In the genomic region with DNA sequence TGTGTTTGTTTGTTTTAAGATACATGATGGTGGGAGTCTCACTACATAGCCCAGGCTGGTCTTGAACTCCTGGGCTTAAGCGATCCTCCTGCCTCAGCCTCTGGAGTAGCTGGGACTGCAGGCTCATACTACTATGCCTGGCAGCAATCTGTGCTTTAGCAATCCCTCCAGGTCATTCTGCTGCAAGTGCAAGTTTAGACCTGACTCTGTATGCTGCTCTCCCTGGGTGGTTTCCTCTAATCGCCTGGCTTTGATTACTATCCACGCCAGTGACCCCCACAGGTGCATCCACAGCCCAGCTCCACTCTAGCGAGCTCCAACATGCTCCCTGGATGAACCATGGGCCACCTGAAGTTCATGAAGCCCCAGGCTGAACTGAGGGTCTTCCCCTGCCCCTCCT, we compare ENCODE assay signal across 18 cellular contexts. TPM values are rescaled to one million over a fixed set of nuclear protein-coding genes. Genes with fewer than 3 reads are reported as not detected.
DNase-seq lines count a peak whose midpoint lies in the region; ATAC-seq, FAIRE-seq and TF ChIP-seq lines count a peak whose summit lies in the region.
"Had no signal": no experiment of that assay in that cellular context is flagged by ENCODE, and none has a peak within 500 bp of the region (broad histone marks: within the 10 kb centered on the region; RNA-seq: fewer than 3 reads in every experiment).

No MANE protein-coding gene starts in this region.

- DNase-seq in NCI-H1417 (lab: John Stamatoyannopoulos, UW) (peak in 2 of 3 experiments; percentile 7 to 45), NCI-H1417 treated with DMSO at 0.1 percent for 48 hours (lab: John Stamatoyannopoulos, UW) (no peak), Panc1 (ENCODE audit: low read depth, low spot score) (no peak), epithelial cell of esophagus (ENCODE audit: low read depth) (peak; percentile 70), RCC 7860 (ENCODE audit: low spot score) (no peak)
- DNase-seq in activated T-cell treated with anti-CD3 and anti-CD28 coated beads, Interleukin-2, amount 50 U/mL, for 4 hours = no peak
- DNase-seq: AML-193; Calu3; CD4-positive, alpha-beta memory T cell; DMS79 treated with DMSO at 0.1 percent for 48 hours; GF-D8; H9 had no signal

- H3K27me3 ChIP-seq in Panc1 (ENCODE audit: control insufficient read depth, insufficient read depth, low read length) = no peaks in the 10 kb centered on the region

- no peak for FAIRE-seq in RCC 7860 (lab: Jason Lieb, UNC)
- FAIRE-seq: A549, H1 had no signal

- ATAC-seq in Panc1 = peak; percentile 59; the same call in 1 of the 2 replicates
- ATAC-seq in activated T-cell treated with anti-CD3 and anti-CD28 coated beads, Interleukin-2, amount 50 U/mL, for 4 hours = no peak
- no peak for ATAC-seq in HG03045 (IDR thresholded peaks at IDR 0.05; ENCODE audit: unreplicated experiment)
- ATAC-seq: A549 had no signal

- H3K36me3 Mint-ChIP-seq in activated T-cell treated with anti-CD3 and anti-CD28 coated beads, Interleukin-2, amount 50 U/mL, for 4 hours (ENCODE audit: insufficient read depth) = no peaks in the 10 kb centered on the region
- H3K36me3 Mint-ChIP-seq: CD14-positive monocyte; CD4-positive, alpha-beta memory T cell had no signal

- TF ChIP-seq CTCF in HEK293 (tag by site-specific recombination; IDR thresholded peaks at IDR 0.05) (no peak), Panc1 (IDR thresholded peaks at IDR 0.05) (no peak), epithelial cell of esophagus (IDR thresholded peaks at IDR 0.05; ENCODE audit: insufficient read depth, low read depth, low read length, missing control alignments) (no peak)

- H3K9me3 Mint-ChIP-seq in activated T-cell treated with anti-CD3 and anti-CD28 coated beads, Interleukin-2, amount 50 U/mL, for 4 hours = no peaks in the 10 kb centered on the region
- H3K9me3 Mint-ChIP-seq: CD14-positive monocyte; CD4-positive, alpha-beta memory T cell; H9 had no signal

- CTCF ChIA-PET in HEK293 (lab: Yijun Ruan, JAX) (interaction anchor here (0.7 to 2.1 kb wide), 3 partner anchors 9 to 18 kb away, joined by 3 to 7 read pairs (median 3); no protein-coding TSS in a partner anchor), Panc1 (lab: Charles Lee) (no interaction called here)

- intact Hi-C loops in Panc1 (cut with micrococcal nuclease; ENCODE audit: unreplicated experiment) = no loop called here

- H3K4me3 ChIP-seq in HEK293 (ENCODE audit: low read depth, low read length) = no peak overlapping the region
- H3K4me3 ChIP-seq in Panc1 (ENCODE audit: low read depth in 2 of 2, low read length in 2 of 2) = no peak overlapping the region
- no peak overlapping the region for H3K4me3 ChIP-seq in epithelial cell of esophagus (ENCODE audit: low read length)
- H3K4me3 ChIP-seq: A549 had no signal

- no TSS peak for BruUV-seq in Panc1 (replicated peaks; lab: Mats Ljungman, UMichigan)

- no peaks in the 10 kb centered on the region for H3K4me1 Mint-ChIP-seq in activated T-cell treated with anti-CD3 and anti-CD28 coated beads, Interleukin-2, amount 50 U/mL, for 4 hours (ENCODE audit: low read depth)
- H3K4me1 Mint-ChIP-seq: CD14-positive monocyte; CD4-positive, alpha-beta memory T cell had no signal

- POLR2A ChIA-PET in HEK293 (lab: Yijun Ruan, JAX) (interaction anchor here (1.3 kb wide), 1 partner anchor 15 kb away, joined by 4 read pairs; the partner anchor contains the start of gene PABPC4), Panc1 (lab: Charles Lee) (no interaction called here)

- no peak overlapping the region for H3K27ac ChIP-seq in HEK293 (ENCODE audit: extremely low read depth, low read depth, low read length)
- no peak overlapping the region for H3K27ac ChIP-seq in Panc1 (ENCODE audit: low read length)
- H3K27ac ChIP-seq: 22Rv1, A549 had no signal

- no peak overlapping the region for H3K4me3 Mint-ChIP-seq in activated T-cell treated with anti-CD3 and anti-CD28 coated beads, Interleukin-2, amount 50 U/mL, for 4 hours
- H3K4me3 Mint-ChIP-seq: CD14-positive monocyte; CD4-positive, alpha-beta memory T cell; H9 had no signal

- no peaks in the 10 kb centered on the region for H3K4me1 ChIP-seq in HEK293 (ENCODE audit: control insufficient read depth, insufficient read depth, low read length)
- no peaks in the 10 kb centered on the region for H3K4me1 ChIP-seq in Panc1 (ENCODE audit: control insufficient read depth, insufficient read depth, low read length)
- H3K4me1 ChIP-seq: A549 had no signal

- no peaks in the 10 kb centered on the region for H3K36me3 ChIP-seq in HEK293 (ENCODE audit: control insufficient read depth in 2 of 2, insufficient read depth in 1 of 2, low read length in 2 of 2)
- no peaks in the 10 kb centered on the region for H3K36me3 ChIP-seq in Panc1 (ENCODE audit: control insufficient read depth, insufficient read depth, low read length)

- H3K9me3 ChIP-seq in HEK293 (ENCODE audit: control insufficient read depth, insufficient read depth, low read depth, low read length) (no peaks in the 10 kb centered on the region), Panc1 (ENCODE audit: control insufficient read depth, insufficient read depth, low read depth, low read length) (no peaks in the 10 kb centered on the region)
- H3K9me3 ChIP-seq: A549 had no signal

- in situ Hi-C loops in Panc1 (cut with HindIII; ENCODE audit: low pct_unique_long_range_greater_than_20kb, low sequenced_read_pairs) = no loop called here

- H3K27me3 Mint-ChIP-seq in activated T-cell treated with anti-CD3 and anti-CD28 coated beads, Interleukin-2, amount 50 U/mL, for 4 hours (ENCODE audit: low read depth) = no peaks in the 10 kb centered on the region
- H3K27me3 Mint-ChIP-seq: CD4-positive, alpha-beta memory T cell had no signal

TF ChIP-seq in HEK293, 187 proteins besides CTCF, POLR2A, EP300 and RAD21 (continues in another document):
- TF ChIP-seq ZNF394 (tag by site-specific recombination; IDR thresholded peaks at IDR 0.05; ENCODE audit: borderline replicate concordance) (peak; percentile 35; the same call in 1 of the 2 replicates), ZNF571 (tag by site-specific recombination; IDR thresholded peaks at IDR 0.05) (no peak), SP2 (tag by site-specific recombination; IDR thresholded peaks at IDR 0.05) (no peak), ZNF366 (tag by site-specific recombination; conservative IDR thresholded peaks at IDR 0.05) (no peak), ZNF654 (tag by site-specific recombination; IDR thresholded peaks at IDR 0.05; ENCODE audit: low read depth) (no peak), GLIS1 (tag by site-specific recombination; IDR thresholded peaks at IDR 0.05) (peak; percentile 83), ZNF362 (tag by site-specific recombination; IDR thresholded peaks at IDR 0.05) (no peak), ZNF664 (tag by site-specific recombination; IDR thresholded peaks at IDR 0.05) (no peak), KLF1 (tag by site-specific recombination; IDR thresholded peaks at IDR 0.05) (no peak)
- TF ChIP-seq, protein P1, sequence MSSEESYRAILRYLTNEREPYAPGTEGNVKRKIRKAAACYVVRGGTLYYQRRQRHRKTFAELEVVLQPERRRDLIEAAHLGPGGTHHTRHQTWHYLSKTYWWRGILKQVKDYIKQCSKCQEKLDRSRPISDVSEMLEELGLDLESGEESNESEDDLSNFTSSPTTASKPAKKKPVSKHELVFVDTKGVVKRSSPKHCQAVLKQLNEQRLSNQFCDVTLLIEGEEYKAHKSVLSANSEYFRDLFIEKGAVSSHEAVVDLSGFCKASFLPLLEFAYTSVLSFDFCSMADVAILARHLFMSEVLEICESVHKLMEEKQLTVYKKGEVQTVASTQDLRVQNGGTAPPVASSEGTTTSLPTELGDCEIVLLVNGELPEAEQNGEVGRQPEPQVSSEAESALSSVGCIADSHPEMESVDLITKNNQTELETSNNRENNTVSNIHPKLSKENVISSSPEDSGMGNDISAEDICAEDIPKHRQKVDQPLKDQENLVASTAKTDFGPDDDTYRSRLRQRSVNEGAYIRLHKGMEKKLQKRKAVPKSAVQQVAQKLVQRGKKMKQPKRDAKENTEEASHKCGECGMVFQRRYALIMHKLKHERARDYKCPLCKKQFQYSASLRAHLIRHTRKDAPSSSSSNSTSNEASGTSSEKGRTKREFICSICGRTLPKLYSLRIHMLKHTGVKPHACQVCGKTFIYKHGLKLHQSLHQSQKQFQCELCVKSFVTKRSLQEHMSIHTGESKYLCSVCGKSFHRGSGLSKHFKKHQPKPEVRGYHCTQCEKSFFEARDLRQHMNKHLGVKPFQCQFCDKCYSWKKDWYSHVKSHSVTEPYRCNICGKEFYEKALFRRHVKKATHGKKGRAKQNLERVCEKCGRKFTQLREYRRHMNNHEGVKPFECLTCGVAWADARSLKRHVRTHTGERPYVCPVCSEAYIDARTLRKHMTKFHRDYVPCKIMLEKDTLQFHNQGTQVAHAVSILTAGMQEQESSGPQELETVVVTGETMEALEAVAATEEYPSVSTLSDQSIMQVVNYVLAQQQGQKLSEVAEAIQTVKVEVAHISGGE (tag by site-specific recombination; conservative IDR thresholded peaks at IDR 0.05; ENCODE audit: low read depth) = no peak

RNA-seq across cellular contexts. Expression of gene PABPC4, which starts 15.5 kb away (rescaled TPM):
- 334 TPM for total RNA-seq in Panc1 (2021; ENCODE audit: unreplicated experiment)
- polyA plus RNA-seq in Panc1 (2012; ENCODE audit: insufficient read length) = 225 TPM
- total RNA-seq in activated T-cell treated with anti-CD3 and anti-CD28 coated beads, Interleukin-2, amount 50 U/mL, for 4 hours = 100 to 1,000 TPM; 544 to 556 (median 548) TPM

RNA-seq across cellular contexts. Expression of gene HEYL, which starts 47.4 kb away (rescaled TPM):
- 2.3 TPM for total RNA-seq in Panc1 (2021; ENCODE audit: unreplicated experiment)
- polyA plus RNA-seq in Panc1 (2012; ENCODE audit: insufficient read length) = 2.6 TPM
- total RNA-seq in activated T-cell treated with anti-CD3 and anti-CD28 coated beads, Interleukin-2, amount 50 U/mL, for 4 hours = under 1 TPM; 0.05 to 0.11 (median 0.08) TPM

Comparison
In these comparisons a context has a peak if more than half of its experiments do, and no peak if none do; other contexts are left out.
1. DNase-seq: peak in NCI-H1417 (2 of 3) and epithelial cell of esophagus (single experiment); none in NCI-H1417 treated with DMSO at 0.1 percent for 48 hours (single experiment), Panc1 (single experiment), activated T-cell treated with anti-CD3 and anti-CD28 coated beads, Interleukin-2, amount 50 U/mL, for 4 hours (single experiment) and RCC 7860 (single experiment).